8 cellular contexts compared by ENCODE assay signal in genomic region chr11:66100272-66101037, GRCh38. TPM values are rescaled to one million over a fixed set of nuclear protein-coding genes. Genes with fewer than 3 reads are reported as not detected.
A peak's percentile ranks its signal among the peaks of the same experiment; 100 is the strongest.
DNase-seq lines count a peak whose midpoint lies in the region; ATAC-seq and TF ChIP-seq lines count a peak whose summit lies in the region.
"Had no signal": no experiment of that assay in that cellular context is flagged by ENCODE, and none has a peak within 500 bp of the region (broad histone marks: within the 10 kb centered on the region; RNA-seq: fewer than 3 reads in every experiment).

No MANE protein-coding gene starts in this region.

- no peak overlapping the region for H3K9ac ChIP-seq in Loucy (ENCODE audit: low read depth, low read length, poor library complexity, severe bottlenecking)

- ATAC-seq in stimulated activated naive CD8-positive, alpha-beta T cell treated with anti-CD3 and anti-CD28 coated beads, Interleukin-15, Interleukin-2, amounts not matched to agents 100 U/mL and 50 U/mL, for 24 hours, result peak; percentile 90

- no peaks in the 10 kb centered on the region for H3F3A ChIP-seq in Loucy (ENCODE audit: low read depth)

- no peak overlapping the region for H3K4me3 ChIP-seq in Loucy (ENCODE audit: low read length, poor library complexity, severe bottlenecking)
- H3K4me3 ChIP-seq: SJCRH30 had no signal

- H4K20me1 ChIP-seq in Loucy (ENCODE audit: insufficient read depth, low read length, poor library complexity, severe bottlenecking), result no peaks in the 10 kb centered on the region

- no peaks in the 10 kb centered on the region for H3K79me2 ChIP-seq in Loucy (ENCODE audit: insufficient read depth, low read length)

- H2AFZ ChIP-seq in Loucy (ENCODE audit: low read length), result peak overlapping the region; percentile 33; the same call in 1 of the 2 replicates

- TF ChIP-seq CTCF in Loucy (conservative IDR thresholded peaks at IDR 0.05; ENCODE audit: low read length), result no peak
- no peak for TF ChIP-seq CTCF in VCaP (conservative IDR thresholded peaks at IDR 0.05)

- H3K9me2 ChIP-seq in Loucy (replicated peaks; ENCODE audit: low read depth, low read length), result no peaks in the 10 kb centered on the region

- peak overlapping the region; percentile 71 for H3K27ac ChIP-seq in VCaP
- H3K27ac ChIP-seq: SJCRH30 had no signal

- H3K36me3 ChIP-seq in Loucy (ENCODE audit: insufficient read depth, low read length), result no peaks in the 10 kb centered on the region
- H3K36me3 ChIP-seq: SJCRH30 had no signal

- DNase-seq in GM19238 (ENCODE audit: insufficient read length, low spot score), result peak; percentile 49
- peak; percentile 78 for DNase-seq in central memory CD4-positive, alpha-beta T cell
- DNase-seq in mucosa of gallbladder (ENCODE audit: low spot score), result peak; percentile 88
- peak; percentile 64 for DNase-seq in stimulated activated naive CD8-positive, alpha-beta T cell treated with anti-CD3 and anti-CD28 coated beads, Interleukin-15, Interleukin-2, amounts not matched to agents 100 U/mL and 50 U/mL, for 24 hours
- DNase-seq in HPDE6-E6E7 (ENCODE audit: extremely low spot score), result no peak

- no peaks in the 10 kb centered on the region for H3K9me3 ChIP-seq in Loucy (ENCODE audit: insufficient read depth, low read depth, low read length)
- H3K9me3 ChIP-seq: SJCRH30 had no signal

- H3K4me2 ChIP-seq in Loucy (ENCODE audit: low read depth, low read length, poor library complexity, severe bottlenecking), result peak overlapping the region; percentile 15

- peaks cover 11% of the 10 kb centered on the region for H3K4me1 ChIP-seq in Loucy (ENCODE audit: insufficient read depth, low read length, poor library complexity, severe bottlenecking)

- H3K27me3 ChIP-seq in Loucy (ENCODE audit: insufficient read depth, low read length, poor library complexity, severe bottlenecking), result no peaks in the 10 kb centered on the region
- H3K27me3 ChIP-seq: SJCRH30 had no signal

RNA-seq across cellular contexts. Expression of gene PACS1, which starts 30.4 kb away (rescaled TPM):
- 68.0 TPM for total RNA-seq in mucosa of gallbladder

RNA-seq across cellular contexts. Expression of gene SF3B2, which starts 48.3 kb away (rescaled TPM):
- total RNA-seq in mucosa of gallbladder, result 161 TPM

RNA-seq across cellular contexts. Expression of gene GAL3ST3, which starts 51.5 kb away (rescaled TPM):
- total RNA-seq in mucosa of gallbladder, result 0.78 TPM
- total RNA-seq: SJCRH30 had no signal
